8 cellular contexts compared by ENCODE assay signal in the genomic region with DNA sequence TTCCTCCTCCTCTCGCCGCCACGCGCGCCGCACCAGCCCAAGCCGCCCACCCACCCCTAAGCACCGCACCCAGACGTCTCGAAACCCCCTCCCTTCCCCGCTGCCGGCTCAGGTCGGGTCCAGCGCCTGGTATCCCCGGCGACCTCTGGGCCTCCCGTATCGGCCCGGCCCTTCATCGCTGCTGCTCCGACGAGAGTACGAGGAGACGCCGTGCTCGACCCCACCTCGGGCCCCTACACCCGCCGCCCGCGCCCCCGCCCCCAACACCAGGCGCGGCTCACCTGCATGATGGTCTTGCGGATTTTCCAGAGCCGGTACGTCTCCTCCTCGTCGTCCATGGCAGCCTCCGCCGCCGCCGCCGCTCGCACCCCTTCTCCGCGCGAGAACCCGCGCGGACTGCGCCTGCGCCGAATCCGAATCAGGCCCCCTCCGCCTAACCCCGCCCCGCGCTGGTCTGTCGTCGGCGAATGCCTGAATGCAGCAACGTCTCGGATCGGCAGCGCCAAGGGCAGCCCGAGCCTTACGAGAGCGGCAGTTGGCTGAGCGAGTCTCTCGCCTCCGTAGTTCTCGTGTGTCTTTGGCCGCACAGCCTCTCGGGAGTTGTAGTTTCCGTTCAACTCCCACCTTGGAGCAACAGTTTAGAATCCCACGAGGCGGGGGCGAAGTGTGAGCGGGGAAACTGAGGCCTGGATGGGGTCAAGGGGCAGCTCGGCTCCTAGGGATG. TPM values are rescaled to one million over a fixed set of nuclear protein-coding genes. Genes with fewer than 3 reads are reported as not detected.
DNase-seq lines count a peak whose midpoint lies in the region; ATAC-seq, FAIRE-seq and TF ChIP-seq lines count a peak whose summit lies in the region.

A gene (minus strand): TSS at position 398 of the 724 bp plus-strand sequence. CDS start 60 bp downstream, at position 338.

- H3K4me1 Mint-ChIP-seq in CD8-positive, alpha-beta memory T cell = peaks cover 34 to 56% (median 38%) of the 10 kb centered on the region in 3 donors

- H2BK15ac ChIP-seq in H1 (ENCODE audit: low read length) (peak within 1 kb of the TSS; percentile 72), mesenchymal stem cell (ENCODE audit: low read depth, poor library complexity, severe bottlenecking) (peak within 1 kb of the TSS; percentile 62)

- TF ChIP-seq RAD21 in H1 (IDR thresholded peaks at IDR 0.05 in 1 of 2, conservative IDR thresholded peaks at IDR 0.05 in 1 of 2; ENCODE audit: low read depth in 2 of 2, low read length in 2 of 2) = no peak

- TF ChIP-seq EP300 in H1 (IDR thresholded peaks at IDR 0.05; ENCODE audit: borderline replicate concordance in 1 of 2, low read depth in 2 of 2, low read length in 2 of 2) = no peak

- H3K79me1 ChIP-seq in H1 (ENCODE audit: low read depth, low read length) = peaks cover 10% of the 10 kb centered on the region; the same call in 1 of the 2 replicates
- H3K79me1 ChIP-seq in mesenchymal stem cell (replicated peaks; ENCODE audit: low read length, poor library complexity, severe bottlenecking) = peaks cover 19% of the 10 kb centered on the region

- peak within 1 kb of the TSS; percentile 44 for H4K91ac ChIP-seq in H1 (replicated peaks; ENCODE audit: insufficient read length, low read length)
- H4K91ac ChIP-seq in mesenchymal stem cell (ENCODE audit: low read length) = peak within 1 kb of the TSS; percentile 72

- DNase-seq in CD8-positive, alpha-beta memory T cell = peak; percentile 98 to 99 (median 98)
- DNase-seq in HT-29 (ENCODE audit: low spot score) = peak; percentile 90
- DNase-seq in NOMO-1 (lab: John Stamatoyannopoulos, UW; ENCODE audit: unreplicated experiment in 2 of 2) = peak; percentile 95 to 96
- peak; percentile 97 to 99 (median 98) for DNase-seq in activated CD8-positive, alpha-beta memory T cell treated with anti-CD3 and anti-CD28 coated beads for 48 hours (ENCODE audit: low read depth in 2 of 3, low spot score in 2 of 3)
- DNase-seq in H1 (ENCODE audit: low read depth in 1 of 2, low spot score in 2 of 2) = peak; percentile 90 to 99
- DNase-seq in mesenchymal stem cell = peak; percentile 98
- peak; percentile 96 for DNase-seq in stimulated activated CD8-positive, alpha-beta memory T cell treated with anti-CD3 and anti-CD28 coated beads, Interleukin-12 subunit alpha, Interleukin-12 subunit beta, amount 100 ng/mL, for 4 hours (ENCODE audit: low read depth)

- FAIRE-seq in H1 (lab: Jason Lieb, UNC) = no peak

- H4K5ac ChIP-seq in H1 (ENCODE audit: insufficient read length, low read depth, low read length) = peak within 1 kb of the TSS; percentile 67

- H3K27me3 Mint-ChIP-seq in CD8-positive, alpha-beta memory T cell = peaks cover 0 to 2% of the 10 kb centered on the region in 2 donors

- no peak within 1 kb of the TSS for H2BK120ac ChIP-seq in H1 (replicated peaks; ENCODE audit: low read depth, low read length)
- H2BK120ac ChIP-seq in mesenchymal stem cell (ENCODE audit: low read depth, low read length) = no peak within 1 kb of the TSS

- ATAC-seq in GM19468 (IDR thresholded peaks at IDR 0.05; ENCODE audit: extremely low read depth, unreplicated experiment) = peak; percentile 65

- H4K20me1 ChIP-seq in H1 (replicated peaks in 1 of 2; ENCODE audit: control insufficient read depth in 1 of 2, insufficient read depth in 2 of 2, low read length in 2 of 2) = peaks cover 8 to 11% of the 10 kb centered on the region in 2 experiments

- peaks cover 39% of the 10 kb centered on the region for H3K4me1 ChIP-seq in CD8-positive, alpha-beta memory T cell (ENCODE audit: insufficient read depth, low read length)
- H3K4me1 ChIP-seq in H1 (replicated peaks in 1 of 4; ENCODE audit: control insufficient read depth in 3 of 4, insufficient read depth in 4 of 4, low read length in 3 of 4) = peaks cover 0 to 8% (median 5%) of the 10 kb centered on the region in 4 experiments; a peak in 4 of 7 replicates
- H3K4me1 ChIP-seq in mesenchymal stem cell (ENCODE audit: control insufficient read depth, insufficient read depth, low read depth, low read length) = peaks cover 17% of the 10 kb centered on the region

- H2BK20ac ChIP-seq in H1 (ENCODE audit: low read length) = no peak within 1 kb of the TSS

- H3K27ac ChIP-seq in CD8-positive, alpha-beta memory T cell (ENCODE audit: low read depth, low read length) = peak within 1 kb of the TSS; percentile 59
- H3K27ac ChIP-seq in H1 (ENCODE audit: low read depth, low read length) (peak within 1 kb of the TSS; percentile 15; the same call in 1 of the 2 replicates), mesenchymal stem cell (ENCODE audit: low read length, poor library complexity, severe bottlenecking) (no peak within 1 kb of the TSS)

- H2AK5ac ChIP-seq in H1 (ENCODE audit: low read depth, low read length) = no peak within 1 kb of the TSS
- peak within 1 kb of the TSS; percentile 68 for H2AK5ac ChIP-seq in mesenchymal stem cell (ENCODE audit: low read length, severe bottlenecking)

- POLR2A ChIA-PET in CD8-positive, alpha-beta memory T cell (lab: Charles Lee) = interaction anchor here (0.7 to 3.4 kb wide), 11 partner anchors 8 to 64 kb away, joined by 3 to 12 read pairs (median 5); a partner anchor contains a TSS
- POLR2A ChIA-PET in H1 (lab: Charles Lee; ENCODE audit: partially characterized antibody) = interaction anchor here (1.3 to 4.9 kb wide), 5 partner anchors 9 to 174 kb away, joined by 3 to 93 read pairs (median 5); a partner anchor contains a TSS

- H3K36me3 ChIP-seq in CD8-positive, alpha-beta memory T cell (ENCODE audit: insufficient read depth, low read length) = peaks cover 14% of the 10 kb centered on the region
- peaks cover 4 to 23% (median 11%) of the 10 kb centered on the region in 4 experiments; a peak in 6 of 8 replicates for H3K36me3 ChIP-seq in H1 (ENCODE audit: control insufficient read depth in 2 of 4, insufficient read depth in 4 of 4, low read length in 3 of 4)
- peaks cover 22 to 37% of the 10 kb centered on the region in 2 experiments for H3K36me3 ChIP-seq in mesenchymal stem cell (ENCODE audit: control insufficient read depth in 1 of 2, insufficient read depth in 2 of 2, low read depth in 1 of 2, low read length in 2 of 2)

- peaks cover 5% of the 10 kb centered on the region for H3K23me2 ChIP-seq in H1 (ENCODE audit: low read depth, low read length)

- H3K14ac ChIP-seq in H1 (ENCODE audit: insufficient read length) (no peak within 1 kb of the TSS), mesenchymal stem cell (ENCODE audit: low read length in 2 of 2) (peak within 1 kb of the TSS in 1 of 2 experiments; percentile 57)

- no peak for TF ChIP-seq CTCF in H1 (IDR thresholded peaks at IDR 0.05; ENCODE audit: control extremely low read depth in 1 of 3, insufficient read depth in 1 of 3, low read depth in 1 of 3, low read length in 3 of 3)

- H3K79me2 ChIP-seq in H1 (ENCODE audit: control insufficient read depth in 1 of 2, insufficient read depth in 2 of 2, low read length in 2 of 2) = peaks cover 8 to 19% of the 10 kb centered on the region in 2 experiments

- 1% methylated on average over 55 of the region's 81 CpGs; no CpG with 5 or more reads in 1 of the 2 experiments for WGBS in H1 (ENCODE audit: extremely low coverage in 1 of 2, insufficient coverage in 1 of 2, insufficient read length in 1 of 2, insufficient replicate concordance in 2 of 2, low coverage in 1 of 2, low lambda C conversion rate in 2 of 2, missing lambda C conversion rate in 1 of 2), 2 experiments
- WGBS in mesenchymal stem cell = under 1% methylated on average over 81 of the region's 81 CpGs

- H2AFZ ChIP-seq in H1 (ENCODE audit: low read length) = no peak within 1 kb of the TSS
- H2AFZ ChIP-seq in mesenchymal stem cell (ENCODE audit: low read depth, low read length) = no peak within 1 kb of the TSS

- H2BK12ac ChIP-seq in H1 (ENCODE audit: low read depth, low read length) (no peak within 1 kb of the TSS), mesenchymal stem cell (ENCODE audit: low read length in 2 of 2) (peak within 1 kb of the TSS in 1 of 2 experiments; percentile 6)

- H3K36me3 Mint-ChIP-seq in CD8-positive, alpha-beta memory T cell = peaks cover 0 to 34% (median 0%) of the 10 kb centered on the region in 3 donors

- H4K8ac ChIP-seq in H1 (ENCODE audit: extremely low read depth, insufficient read depth, low read length) (peak within 1 kb of the TSS; percentile 66; the same call in 1 of the 2 replicates), mesenchymal stem cell (ENCODE audit: low read length) (peak within 1 kb of the TSS; percentile 96)

- H3K18ac ChIP-seq in H1 (ENCODE audit: extremely low read depth, low read length) (no peak within 1 kb of the TSS), mesenchymal stem cell (ENCODE audit: low read depth in 1 of 2, low read length in 2 of 2) (peak within 1 kb of the TSS; percentile 75 to 88)

- peak within 1 kb of the TSS; percentile 74 to 98 (median 90) for H3K27ac Mint-ChIP-seq in CD8-positive, alpha-beta memory T cell

- H3K56ac ChIP-seq in H1 (replicated peaks; ENCODE audit: insufficient read length, low read depth, low read length) = peak within 1 kb of the TSS; percentile 49

- H3K23ac ChIP-seq in H1 (ENCODE audit: insufficient read length) = no peak within 1 kb of the TSS
- H3K23ac ChIP-seq in mesenchymal stem cell (ENCODE audit: low read length in 2 of 2) = peak within 1 kb of the TSS in 1 of 2 experiments; percentile 92

- peak within 1 kb of the TSS; percentile 85 to 98 (median 89) for H3K4me3 Mint-ChIP-seq in CD8-positive, alpha-beta memory T cell

- no peaks in the 10 kb centered on the region for H3K27me3 ChIP-seq in CD8-positive, alpha-beta memory T cell (ENCODE audit: insufficient read depth, low read length, poor library complexity, severe bottlenecking)
- peaks cover 0 to 2% (median 0%) of the 10 kb centered on the region in 4 experiments; a peak in 1 of 7 replicates for H3K27me3 ChIP-seq in H1 (replicated peaks in 1 of 4; ENCODE audit: control insufficient read depth in 3 of 4, extremely low read depth in 1 of 4, insufficient read depth in 3 of 4, low read length in 3 of 4)
- H3K27me3 ChIP-seq in mesenchymal stem cell (ENCODE audit: control insufficient read depth in 1 of 2, insufficient read depth in 1 of 2, low read length in 2 of 2) = no peaks in the 10 kb centered on the region

- no peak within 1 kb of the TSS; the same call in 1 of the 2 replicates for H2BK5ac ChIP-seq in H1 (ENCODE audit: low read depth, low read length)
- no peak within 1 kb of the TSS for H2BK5ac ChIP-seq in mesenchymal stem cell (ENCODE audit: low read depth, low read length, poor library complexity, severe bottlenecking)

- H3K4ac ChIP-seq in H1 (replicated peaks; ENCODE audit: insufficient read length, low read depth, low read length) (peak within 1 kb of the TSS; percentile 81), mesenchymal stem cell (ENCODE audit: low read depth in 1 of 2, low read length in 2 of 2) (peak within 1 kb of the TSS; percentile 64 to 71)

- H3K9me3 ChIP-seq in CD8-positive, alpha-beta memory T cell (ENCODE audit: low read length) = no peaks in the 10 kb centered on the region
- no peaks in the 10 kb centered on the region for H3K9me3 ChIP-seq in H1 (ENCODE audit: insufficient read depth in 2 of 2, low read depth in 1 of 2, low read length in 1 of 2)
- H3K9me3 ChIP-seq in mesenchymal stem cell (ENCODE audit: control insufficient read depth, low read length) = peaks cover 3% of the 10 kb centered on the region

- H3K9me3 Mint-ChIP-seq in CD8-positive, alpha-beta memory T cell = no peaks in the 10 kb centered on the region

- peak within 1 kb of the TSS; percentile 84 for H3K4me3 ChIP-seq in CD8-positive, alpha-beta memory T cell (ENCODE audit: low read length)
- H3K4me3 ChIP-seq in H1 (ENCODE audit: extremely low read depth in 1 of 4, insufficient read depth in 2 of 4, low read depth in 3 of 4, low read length in 4 of 4) (peak within 1 kb of the TSS; percentile 64 to 95 (median 91)), mesenchymal stem cell (ENCODE audit: insufficient read depth in 1 of 2, low read depth in 1 of 2, low read length in 2 of 2) (peak within 1 kb of the TSS; percentile 93 to 98)

- peak within 1 kb of the TSS; percentile 41 to 90 (median 86) for H3K9ac ChIP-seq in H1 (replicated peaks in 1 of 4; ENCODE audit: extremely low read depth in 1 of 4, low read depth in 3 of 4, low read length in 3 of 4)
- H3K9ac ChIP-seq in mesenchymal stem cell (ENCODE audit: low read length) = peak within 1 kb of the TSS; percentile 96

- TF ChIP-seq POLR2A in H1 (IDR thresholded peaks at IDR 0.05; ENCODE audit: control extremely low read depth in 1 of 2, low read depth in 2 of 2, low read length in 2 of 2) = peak in 1 of 2 experiments; percentile 76; a peak in 2 of 3 replicates

- CTCF ChIA-PET in CD8-positive, alpha-beta memory T cell (lab: Charles Lee) = interaction anchor here (0.8 to 1.7 kb wide), 6 partner anchors 9 to 75 kb away, joined by 3 to 5 read pairs (median 3); no protein-coding TSS in a partner anchor
- CTCF ChIA-PET in H1 (lab: Charles Lee; ENCODE audit: partially characterized antibody) = interaction anchor here (0.6 to 2.0 kb wide), 6 partner anchors 9 to 351 kb away, joined by 3 to 7 read pairs (median 5); no protein-coding TSS in a partner anchor

- H3K4me2 ChIP-seq in H1 (ENCODE audit: insufficient read depth in 1 of 2, low read depth in 2 of 2, low read length in 2 of 2) (peak within 1 kb of the TSS; percentile 60 to 98), mesenchymal stem cell (ENCODE audit: low read length, poor library complexity, severe bottlenecking) (peak within 1 kb of the TSS; percentile 77)

RNA-seq across cellular contexts. Expression of the gene that starts here (rescaled TPM):
- total RNA-seq in CD8-positive, alpha-beta memory T cell = 100 to 1,000 TPM; 270 to 278 TPM
- polyA plus RNA-seq in CD8-positive, alpha-beta memory T cell = 249 TPM
- 394 and 395 TPM in 2 replicates for total RNA-seq in HT-29 (2014; rRNA removed; shearing (Covaris generic))
- total RNA-seq in H1 (2021; fragmentation: NEBNext Ultra II Directional; extraction: Animal tissue kit (Norgen Biotek cat#: 25700)) = 274 and 281 TPM in 2 replicates
- polyA plus RNA-seq in H1 (2011; rRNA removed) = 381 and 483 TPM in 2 replicates
- 378 TPM for polyA plus RNA-seq in H1 (2011; cell fraction: cytosol; rRNA removed)
- polyA plus RNA-seq in H1 (2011; cell fraction: nucleus; rRNA removed) = 283 TPM
- polyA plus RNA-seq in H1 (2012, experiment 1 of 2) = 286 to 416 TPM (median 379 TPM) in 4 replicates
- polyA plus RNA-seq in H1 (2012, experiment 2 of 2) = 296 TPM
- polyA plus RNA-seq in H1 (2013, experiment 1 of 2) = 195 TPM
- polyA plus RNA-seq in H1 (2013, experiment 2 of 2) = 204 TPM
- polyA minus RNA-seq in H1 (2011; rRNA and poly(A)+ RNA removed) = 110 and 140 TPM in 2 replicates
- polyA minus RNA-seq in H1 (2011; cell fraction: cytosol; rRNA and poly(A)+ RNA removed) = 128 TPM
- polyA minus RNA-seq in H1 (2011; cell fraction: nucleus; rRNA and poly(A)+ RNA removed) = 125 TPM
- 152 TPM for polyA plus RNA-seq in mesenchymal stem cell (2013, experiment 1 of 2)
- 153 TPM for polyA plus RNA-seq in mesenchymal stem cell (2013, experiment 2 of 2)
